7 cellular contexts compared by ENCODE assay signal in the genomic region with DNA sequence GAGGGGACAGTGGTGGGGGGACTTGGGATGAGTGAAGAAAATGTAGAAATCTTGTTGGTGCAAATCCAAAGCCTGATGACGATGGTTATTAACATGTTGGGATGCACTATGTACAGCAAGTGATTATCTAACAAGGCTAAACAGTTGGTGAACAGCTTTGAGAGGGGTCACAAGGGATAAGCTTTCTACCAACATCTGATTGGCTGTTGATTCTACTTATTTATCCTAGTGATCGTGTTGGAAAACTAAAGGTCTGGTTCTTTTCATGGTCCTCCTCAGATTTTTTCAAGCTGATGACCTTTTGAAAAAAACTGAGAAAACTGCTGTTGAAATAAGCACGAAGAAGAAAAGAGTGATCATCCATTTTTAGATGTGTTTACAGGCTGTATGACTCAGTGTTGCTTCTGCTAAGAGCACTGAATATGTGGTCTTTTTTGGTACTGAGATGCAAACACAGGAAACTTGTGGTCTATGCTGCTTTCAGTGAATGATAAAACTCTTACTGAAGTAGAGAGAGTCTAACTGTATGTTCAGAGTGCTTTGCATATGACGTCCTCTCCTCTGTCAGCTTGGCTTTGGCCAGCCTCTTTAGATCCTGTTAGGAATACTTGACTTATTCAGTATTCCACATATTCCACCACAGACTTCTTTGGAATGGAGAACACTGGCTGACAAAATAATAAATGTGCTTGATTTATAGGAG.
DNase-seq lines count a peak whose midpoint lies in the region; ATAC-seq, FAIRE-seq and TF ChIP-seq lines count a peak whose summit lies in the region.

No MANE protein-coding gene starts in this region.

- TF ChIP-seq EP300 in upper lobe of left lung (IDR thresholded peaks at IDR 0.05) = no peak

- no peaks in the 10 kb centered on the region for H3K36me3 ChIP-seq in MM.1S (replicated peaks; ENCODE audit: insufficient read depth, low read length)
- no peaks in the 10 kb centered on the region for H3K36me3 ChIP-seq in upper lobe of left lung
- H3K36me3 ChIP-seq in breast epithelium = no peaks in the 10 kb centered on the region

- no peaks in the 10 kb centered on the region for H4K20me1 ChIP-seq in MM.1S (ENCODE audit: insufficient read depth, low read length)

- H3K27me3 ChIP-seq in MM.1S (replicated peaks; ENCODE audit: insufficient read depth, low read length) (no peaks in the 10 kb centered on the region), upper lobe of left lung (no peaks in the 10 kb centered on the region), breast epithelium (no peaks in the 10 kb centered on the region)

- no peak for TF ChIP-seq CTCF in MM.1S (IDR thresholded peaks at IDR 0.05; ENCODE audit: low read length)
- TF ChIP-seq CTCF in upper lobe of left lung (IDR thresholded peaks at IDR 0.05) = no peak
- no peak for TF ChIP-seq CTCF in breast epithelium (IDR thresholded peaks at IDR 0.05)

- DNase-seq in GM18507 (ENCODE audit: extremely low spot score, insufficient read length, low read depth) (peak; percentile 62), MM.1S (peak; percentile 92), upper lobe of left lung (no peak), NCI-H187 treated with DMSO at 0.1 percent for 48 hours (lab: John Stamatoyannopoulos, UW) (no peak), breast epithelium (ENCODE audit: low spot score in 2 of 2) (no peak)
- DNase-seq in central memory CD4-positive, alpha-beta T cell = peak; percentile 47

- no peaks in the 10 kb centered on the region for H3K79me2 ChIP-seq in MM.1S (ENCODE audit: low read length)

- peaks cover 10% of the 10 kb centered on the region for H3F3A ChIP-seq in MM.1S (ENCODE audit: insufficient read depth, low read length)

- H3K4me2 ChIP-seq in MM.1S (ENCODE audit: low read depth, low read length) = peak overlapping the region; percentile 65

- TF ChIP-seq POLR2A in upper lobe of left lung (IDR thresholded peaks at IDR 0.05) (no peak), breast epithelium (IDR thresholded peaks at IDR 0.05) (no peak)

- peak overlapping the region; percentile 59; the same call in 1 of the 2 replicates for H3K27ac ChIP-seq in MM.1S (ENCODE audit: low read length)
- H3K27ac ChIP-seq in upper lobe of left lung = peak overlapping the region; percentile 13 to 42 (median 22)
- no peak overlapping the region for H3K27ac ChIP-seq in breast epithelium

- 57 to 71% methylated on average over 4 of the region's 4 CpGs for WGBS in upper lobe of left lung, 2 donors

- FAIRE-seq in GM18507 (lab: Jason Lieb, UNC) = peak; percentile 99

- H3K9me3 ChIP-seq in MM.1S (replicated peaks; ENCODE audit: insufficient read depth, low read length) = no peaks in the 10 kb centered on the region
- H3K9me3 ChIP-seq in upper lobe of left lung = no peaks in the 10 kb centered on the region
- no peaks in the 10 kb centered on the region for H3K9me3 ChIP-seq in breast epithelium

- ATAC-seq in GM21825 (IDR thresholded peaks at IDR 0.05; ENCODE audit: unreplicated experiment) (peak; percentile 99), upper lobe of left lung (ENCODE audit: low FRiP score in 2 of 2) (no peak)

- peaks cover 22% of the 10 kb centered on the region for H3K4me1 ChIP-seq in MM.1S (ENCODE audit: low read length)
- peaks cover 0 to 4% (median 0%) of the 10 kb centered on the region in 4 donors for H3K4me1 ChIP-seq in upper lobe of left lung
- no peaks in the 10 kb centered on the region for H3K4me1 ChIP-seq in breast epithelium

- no peak overlapping the region for H2AFZ ChIP-seq in MM.1S (ENCODE audit: low read length)

- no peaks in the 10 kb centered on the region for H3K9me2 ChIP-seq in MM.1S (replicated peaks; ENCODE audit: insufficient read depth, low read length)

- intact Hi-C loops in breast epithelium (cut with DNase I; ENCODE audit: low total_unique reads) = no loop called here

- H3K9ac ChIP-seq in MM.1S (ENCODE audit: low read length) = no peak overlapping the region

- H3K4me3 ChIP-seq in MM.1S (ENCODE audit: low read length) (peak overlapping the region; percentile 22; the same call in 1 of the 2 replicates), upper lobe of left lung (no peak overlapping the region), breast epithelium (no peak overlapping the region)

Comparison
In these comparisons a context has a peak if more than half of its experiments do, and no peak if none do; other contexts are left out.
1. DNase-seq: peak in GM18507 (single experiment), MM.1S (single experiment) and central memory CD4-positive, alpha-beta T cell (single experiment); none in upper lobe of left lung (0 of 2), NCI-H187 treated with DMSO at 0.1 percent for 48 hours (single experiment) and breast epithelium (0 of 2).
2. H3K27ac ChIP-seq: peak in MM.1S (single experiment) and upper lobe of left lung (4 of 4); none in breast epithelium (0 of 2).